20 cellular contexts compared by ENCODE assay signal in genomic region chr16:1509307-1510221, GRCh38. TPM values are rescaled to one million over a fixed set of nuclear protein-coding genes. Genes with fewer than 3 reads are reported as not detected.
DNase-seq lines count a peak whose midpoint lies in the region; ATAC-seq and TF ChIP-seq lines count a peak whose summit lies in the region.
"Had no signal": no experiment of that assay in that cellular context is flagged by ENCODE, and none has a peak within 500 bp of the region (broad histone marks: within the 10 kb centered on the region; RNA-seq: fewer than 3 reads in every experiment).

No MANE protein-coding gene starts in this region.

- no peak for TF ChIP-seq CTCF in RWPE1 (conservative IDR thresholded peaks at IDR 0.05; ENCODE audit: low read depth)
- no peak for TF ChIP-seq CTCF in left lung (IDR thresholded peaks at IDR 0.05)
- no peak for TF ChIP-seq CTCF in osteoblast (IDR thresholded peaks at IDR 0.05; ENCODE audit: extremely low read depth, low read depth, low read length)

- ATAC-seq in esophagus mucosa, result peak; percentile 35
- ATAC-seq in left lung, result peak; percentile 12
- no peak for ATAC-seq in natural killer cell treated with Interleukin-12 subunit alpha and Interleukin-12 subunit beta and Interleukin-15 and Interleukin-18, amount 100 ng/mL, for 72 hours
- ATAC-seq: GM12878, SK-N-SH treated with all-trans-retinoic acid at 6 μM for 48 hours had no signal

- H3K4me3 ChIP-seq in left lung, result no peak overlapping the region
- peak overlapping the region in 1 of 2 donors; percentile 15 for H3K4me3 ChIP-seq in stomach smooth muscle (ENCODE audit: low read length in 2 of 2)
- H3K4me3 ChIP-seq in osteoblast (ENCODE audit: insufficient read depth, low read length), result no peak overlapping the region
- H3K4me3 ChIP-seq: GM12878 had no signal

- H3K4me1 ChIP-seq in left lung, result peaks cover 0 to 6% of the 10 kb centered on the region in 2 donors
- H3K4me1 ChIP-seq in stomach smooth muscle (ENCODE audit: control insufficient read depth, insufficient read depth, low read length), result peaks cover 22% of the 10 kb centered on the region
- H3K4me1 ChIP-seq in osteoblast (ENCODE audit: insufficient read depth, low read length), result no peaks in the 10 kb centered on the region

- no peaks in the 10 kb centered on the region for H3K79me2 ChIP-seq in osteoblast (ENCODE audit: insufficient read depth, low read length)

- H3K27ac ChIP-seq in RWPE1 (peak overlapping the region; percentile 17; the same call in 1 of the 2 replicates), left lung (peak overlapping the region; percentile 57), stomach smooth muscle (ENCODE audit: low read length) (peak overlapping the region; percentile 31), osteoblast (ENCODE audit: low read depth, low read length) (no peak overlapping the region)

- H3K4me3 Mint-ChIP-seq in natural killer cell treated with Interleukin-12 subunit alpha and Interleukin-12 subunit beta and Interleukin-15 and Interleukin-18, amount 100 ng/mL, for 72 hours, result no peak overlapping the region
- H3K4me3 Mint-ChIP-seq: activated CD4-positive, alpha-beta memory T cell treated with anti-CD3 and anti-CD28 coated beads, Interleukin-2, amount 10 ng/mL, durations not matched to agents 7 days and 5 days; activated T-helper 1 cell treated with anti-CD3 and anti-CD28 coated beads, Interleukin-12 subunit alpha, Interleukin-12 subunit beta, Interleukin-2, Interleukin-4 antibody, amounts not matched to agents 30 ng/mL and 10 ng/mL and 1 ng/mL, durations not matched to agents 14 hours and 24 hours and 36 hours; H9 had no signal

- CTCF ChIA-PET in RWPE1 (lab: Yijun Ruan, JAX), result no interaction called here

- no peak overlapping the region for H3K9ac ChIP-seq in stomach smooth muscle (ENCODE audit: low read length in 2 of 2)

- H3K9me3 ChIP-seq in left lung (peaks cover 0 to 5% of the 10 kb centered on the region in 2 donors), stomach smooth muscle (ENCODE audit: control insufficient read depth in 2 of 2, low read length in 2 of 2) (peaks cover 0 to 3% of the 10 kb centered on the region in 2 donors), osteoblast (ENCODE audit: low read depth, low read length) (peaks cover 1% of the 10 kb centered on the region)

- intact Hi-C loops in left lung (cut with DNase I), result no loop called here

- POLR2A ChIA-PET in RWPE1 (lab: Yijun Ruan, JAX; ENCODE audit: low non-redundant PET), result no interaction called here

- H3K27me3 Mint-ChIP-seq in natural killer cell treated with Interleukin-12 subunit alpha and Interleukin-12 subunit beta and Interleukin-15 and Interleukin-18, amount 100 ng/mL, for 72 hours, result no peaks in the 10 kb centered on the region
- H3K27me3 Mint-ChIP-seq: activated CD4-positive, alpha-beta memory T cell treated with anti-CD3 and anti-CD28 coated beads, Interleukin-2, amount 10 ng/mL, durations not matched to agents 7 days and 5 days had no signal

- no peak overlapping the region for H3K4me2 ChIP-seq in osteoblast (ENCODE audit: insufficient read depth, low read length)

- no peaks in the 10 kb centered on the region for H3K4me1 Mint-ChIP-seq in natural killer cell treated with Interleukin-12 subunit alpha and Interleukin-12 subunit beta and Interleukin-15 and Interleukin-18, amount 100 ng/mL, for 72 hours (ENCODE audit: low read depth in 2 of 2)
- H3K4me1 Mint-ChIP-seq: activated CD4-positive, alpha-beta memory T cell treated with anti-CD3 and anti-CD28 coated beads, Interleukin-2, amount 10 ng/mL, durations not matched to agents 7 days and 5 days; H9 had no signal

- H3K27ac Mint-ChIP-seq in natural killer cell treated with Interleukin-12 subunit alpha and Interleukin-12 subunit beta and Interleukin-15 and Interleukin-18, amount 100 ng/mL, for 72 hours, result no peak overlapping the region
- H3K27ac Mint-ChIP-seq: activated CD4-positive, alpha-beta memory T cell treated with anti-CD3 and anti-CD28 coated beads, Interleukin-2, amount 10 ng/mL, durations not matched to agents 7 days and 5 days; activated T-helper 1 cell treated with anti-CD3 and anti-CD28 coated beads, Interleukin-12 subunit alpha, Interleukin-12 subunit beta, Interleukin-2, Interleukin-4 antibody, amounts not matched to agents 30 ng/mL and 10 ng/mL and 1 ng/mL, durations not matched to agents 14 hours and 24 hours and 36 hours had no signal

- peaks cover 0 to 57% of the 10 kb centered on the region in 2 donors for H3K36me3 ChIP-seq in left lung
- H3K36me3 ChIP-seq in stomach smooth muscle (ENCODE audit: control insufficient read depth in 2 of 2, insufficient read depth in 2 of 2, low read length in 2 of 2), result peaks cover 3 to 5% of the 10 kb centered on the region in 2 donors
- peaks cover 2% of the 10 kb centered on the region for H3K36me3 ChIP-seq in osteoblast (ENCODE audit: insufficient read depth, low read length)

- H3K27me3 ChIP-seq in left lung (no peaks in the 10 kb centered on the region), stomach smooth muscle (ENCODE audit: control insufficient read depth in 1 of 2, insufficient read depth in 2 of 2, low read length in 2 of 2) (no peaks in the 10 kb centered on the region), osteoblast (ENCODE audit: insufficient read depth, low read length) (no peaks in the 10 kb centered on the region)

- no peak for DNase-seq in RWPE1 (ENCODE audit: low spot score)
- DNase-seq in left lung, result no peak
- DNase-seq in osteoblast (ENCODE audit: insufficient read length, low spot score, missing footprints), result no peak
- no peak for DNase-seq in natural killer cell treated with Interleukin-12 subunit alpha and Interleukin-12 subunit beta and Interleukin-15 and Interleukin-18, amount 100 ng/mL, for 72 hours (ENCODE audit: low spot score)
- DNase-seq in NCI-H1436 (lab: John Stamatoyannopoulos, UW), result no peak
- no peak for DNase-seq in activated CD4-positive, CD25-positive, alpha-beta regulatory T cell treated with anti-CD3 and anti-CD28 coated beads, Interleukin-2, amount 50 U/mL, for 72 hours
- DNase-seq: activated CD4-positive, alpha-beta memory T cell treated with anti-CD3 and anti-CD28 coated beads, Interleukin-2, amount 10 ng/mL, durations not matched to agents 7 days and 5 days; H9; NCI-H1694 treated with DMSO at 0.1 percent for 48 hours; NCI-H510A; OCI-M1; stimulated activated CD4-positive, alpha-beta T cell treated with anti-CD3 and anti-CD28 coated beads, Interleukin-2, amount 100 ng/mL, for 48 hours; stimulated activated CD8-positive, alpha-beta memory T cell treated with anti-CD3 and anti-CD28 coated beads, Interleukin-4, amount 100 ng/mL, for 48 hours; trophoblast cell had no signal

- H3K36me3 Mint-ChIP-seq in natural killer cell treated with Interleukin-12 subunit alpha and Interleukin-12 subunit beta and Interleukin-15 and Interleukin-18, amount 100 ng/mL, for 72 hours, result peaks cover 4% of the 10 kb centered on the region

- H4K20me1 ChIP-seq in osteoblast (ENCODE audit: insufficient read depth, low read length), result no peaks in the 10 kb centered on the region

- H3K9me3 Mint-ChIP-seq in natural killer cell treated with Interleukin-12 subunit alpha and Interleukin-12 subunit beta and Interleukin-15 and Interleukin-18, amount 100 ng/mL, for 72 hours, result no peaks in the 10 kb centered on the region
- H3K9me3 Mint-ChIP-seq: activated T-helper 1 cell treated with anti-CD3 and anti-CD28 coated beads, Interleukin-12 subunit alpha, Interleukin-12 subunit beta, Interleukin-2, Interleukin-4 antibody, amounts not matched to agents 30 ng/mL and 10 ng/mL and 1 ng/mL, durations not matched to agents 14 hours and 24 hours and 36 hours had no signal

- H2AFZ ChIP-seq in osteoblast (ENCODE audit: low read length), result no peak overlapping the region

RNA-seq across cellular contexts. Expression of gene TELO2, which starts 16.4 kb away (rescaled TPM):
- total RNA-seq in esophagus mucosa (21.3 TPM), left lung (10 to 100 TPM; 34.9 to 38.6 TPM), osteoblast (12.4 and 18.1 TPM in 2 replicates)
- total RNA-seq in natural killer cell treated with Interleukin-12 subunit alpha and Interleukin-12 subunit beta and Interleukin-15 and Interleukin-18, amount 100 ng/mL, for 72 hours, result 100 to 1,000 TPM in 1 of 2 donors, 10 to 100 TPM in 1; 55.5 to 156 TPM

RNA-seq across cellular contexts. Expression of gene PTX4, which starts 20.8 kb away (rescaled TPM):
- total RNA-seq in esophagus mucosa, result not detected
- total RNA-seq in left lung, result not detected
- total RNA-seq in osteoblast, result not detected in 2 replicates
- total RNA-seq in natural killer cell treated with Interleukin-12 subunit alpha and Interleukin-12 subunit beta and Interleukin-15 and Interleukin-18, amount 100 ng/mL, for 72 hours, result under 1 TPM in 1 of 2 donors, not detected in 1; 0.39 TPM
- total RNA-seq: activated CD4-positive, alpha-beta memory T cell treated with anti-CD3 and anti-CD28 coated beads, Interleukin-2, amount 10 ng/mL, durations not matched to agents 7 days and 5 days; activated T-helper 1 cell treated with anti-CD3 and anti-CD28 coated beads, Interleukin-12 subunit alpha, Interleukin-12 subunit beta, Interleukin-2, Interleukin-4 antibody, amounts not matched to agents 30 ng/mL and 10 ng/mL and 1 ng/mL, durations not matched to agents 14 hours and 24 hours and 36 hours; GM12878; H9; M059J had no signal

RNA-seq across cellular contexts. Expression of gene TMEM204, which starts 23.9 kb away (rescaled TPM):
- total RNA-seq in esophagus mucosa, result 2.8 TPM
- 10 to 100 TPM; 26.6 to 28.7 TPM for total RNA-seq in left lung
- total RNA-seq in osteoblast, result 7.7 and 8.3 TPM in 2 replicates
- total RNA-seq in natural killer cell treated with Interleukin-12 subunit alpha and Interleukin-12 subunit beta and Interleukin-15 and Interleukin-18, amount 100 ng/mL, for 72 hours, result 10 to 100 TPM in 1 of 2 donors, 1 to 10 TPM in 1; 2.8 to 10.7 TPM
- total RNA-seq: H9, M059J had no signal

RNA-seq across cellular contexts. Expression of gene CLCN7, which starts 34.7 kb away (rescaled TPM):
- total RNA-seq in esophagus mucosa (18.6 TPM), left lung (100 to 1,000 TPM; 110 to 130 TPM), osteoblast (161 and 187 TPM in 2 replicates)
- 10 to 100 TPM; 52.2 to 73.5 TPM for total RNA-seq in natural killer cell treated with Interleukin-12 subunit alpha and Interleukin-12 subunit beta and Interleukin-15 and Interleukin-18, amount 100 ng/mL, for 72 hours

Comparison
In these comparisons a context has a peak if more than half of its experiments do, and no peak if none do; other contexts are left out.
1. ATAC-seq: peak in esophagus mucosa (single experiment) and left lung (single experiment); none in natural killer cell treated with Interleukin-12 subunit alpha and Interleukin-12 subunit beta and Interleukin-15 and Interleukin-18, amount 100 ng/mL, for 72 hours (0 of 2).